Comparison of ENCODE assay signal across 25 cellular contexts in genomic region chr2:159735648-159736047, GRCh38. TPM values are rescaled to one million over a fixed set of nuclear protein-coding genes. Genes with fewer than 3 reads are reported as not detected.
DNase-seq lines count a peak whose midpoint lies in the region; TF ChIP-seq lines count a peak whose summit lies in the region.
"Had no signal": no experiment of that assay in that cellular context is flagged by ENCODE, and none has a peak within 500 bp of the region (broad histone marks: within the 10 kb centered on the region; RNA-seq: fewer than 3 reads in every experiment).

No MANE protein-coding gene starts in this region.

- POLR2A ChIA-PET in MCF 10A (lab: Yijun Ruan, JAX) = interaction anchor here (0.6 to 4.5 kb wide), 6 partner anchors 12 to 274 kb away, joined by 3 to 42 read pairs (median 4); partner anchors contain the start of gene MARCHF7

- no peaks in the 10 kb centered on the region for H3K27me3 ChIP-seq in breast epithelium
- no peaks in the 10 kb centered on the region for H3K27me3 ChIP-seq in mammary epithelial cell (ENCODE audit: insufficient read depth, low read length)
- no peaks in the 10 kb centered on the region for H3K27me3 ChIP-seq in osteoblast (ENCODE audit: insufficient read depth, low read length)
- H3K27me3 ChIP-seq in vagina = no peaks in the 10 kb centered on the region
- H3K27me3 ChIP-seq: adrenal gland; BLaER1 treated with 17β-estradiol and CSF1 and Interleukin-3, amounts not matched to agents 10 nM and 100 nM; colonic mucosa; SJSA1 had no signal

- peaks cover 66% of the 10 kb centered on the region for H3K36me3 Mint-ChIP-seq in MCF 10A (ENCODE audit: insufficient read depth, unreplicated experiment)
- H3K36me3 Mint-ChIP-seq in HFFc6 (ENCODE audit: low read depth) = peaks cover 41% of the 10 kb centered on the region

- H3K36me3 ChIP-seq in breast epithelium (peaks cover 4% of the 10 kb centered on the region), mammary epithelial cell (ENCODE audit: insufficient read depth, low read length) (peaks cover 23% of the 10 kb centered on the region), osteoblast (ENCODE audit: insufficient read depth, low read length) (peaks cover 63% of the 10 kb centered on the region), vagina (peaks cover 4 to 51% of the 10 kb centered on the region in 2 donors)

- no peak for DNase-seq in MCF 10A (ENCODE audit: unreplicated experiment)
- DNase-seq in breast epithelium (ENCODE audit: low spot score in 2 of 2) = no peak
- DNase-seq in HFFc6 = no peak
- peak; percentile 77 for DNase-seq in mammary epithelial cell
- no peak for DNase-seq in osteoblast (ENCODE audit: insufficient read length, low spot score, missing footprints)
- DNase-seq in vagina (ENCODE audit: extremely low spot score in 2 of 2) = no peak
- no peak for DNase-seq in nucleus accumbens (lab: John Stamatoyannopoulos, UW)
- no peak for DNase-seq in superior temporal gyrus (ENCODE audit: extremely low spot score)
- DNase-seq: activated CD4-positive, alpha-beta T cell treated with anti-CD3 and anti-CD28 coated beads, Interleukin-2, amount 10 ng/mL, durations not matched to agents 24 days and 14 days; activated CD8-positive, alpha-beta memory T cell treated with anti-CD3 and anti-CD28 coated beads, Interleukin-2, amount 10 ng/mL, durations not matched to agents 7 days and 5 days; adrenal gland; colonic mucosa; DMS79 treated with DMSO at 0.1 percent for 48 hours; effector memory CD8-positive, alpha-beta T cell; glutamatergic neuron; NCI-H1694; NCI-H2171; NCI-H526 treated with DMSO at 0.1 percent for 48 hours; occipital lobe had no signal

- BruUV-seq in MCF 10A (replicated peaks; lab: Mats Ljungman, UMichigan) = no TSS peak
- BruUV-seq in mammary epithelial cell (replicated peaks; lab: Mats Ljungman, UMichigan) = no TSS peak

- 0% methylated on average over 1 of the region's 1 CpG for WGBS in mammary epithelial cell (ENCODE audit: low coverage, missing lambda C conversion rate)

- intact Hi-C loops in MCF 10A (cut with micrococcal nuclease) (no loop called here), breast epithelium (cut with DNase I; ENCODE audit: low total_unique reads) (no loop called here), mammary epithelial cell (cut with micrococcal nuclease) (no loop called here), vagina (cut with DNase I) (no loop called here)

- no peak overlapping the region for H3K4me3 ChIP-seq in breast epithelium
- no peak overlapping the region for H3K4me3 ChIP-seq in mammary epithelial cell (replicated peaks in 1 of 3; ENCODE audit: insufficient read depth in 1 of 3, low read depth in 2 of 3, low read length in 3 of 3)
- no peak overlapping the region for H3K4me3 ChIP-seq in osteoblast (ENCODE audit: insufficient read depth, low read length)
- no peak overlapping the region for H3K4me3 ChIP-seq in vagina
- H3K4me3 ChIP-seq: adrenal gland; BLaER1 treated with 17β-estradiol and CSF1 and Interleukin-3, amounts not matched to agents 10 nM and 100 nM; colonic mucosa; HAP-1; SJSA1 had no signal

- dilution Hi-C loops in mammary epithelial cell (cut with HindIII; ENCODE audit: low sequenced_read_pairs) = no loop called here

- H3K27ac Mint-ChIP-seq in MCF 10A (ENCODE audit: low read depth, unreplicated experiment) (peak overlapping the region; percentile 71), HFFc6 (peak overlapping the region; percentile 76)
- H3K27ac Mint-ChIP-seq: memory B cell; stimulated activated memory B cell treated with anti-CD40 and anti-IgM and Interleukin-4, amounts not matched to agents 10 μg/mL and 1 μg/mL and 100 μg/mL, for 72 hours had no signal

- in situ Hi-C loops in mammary epithelial cell (cut with MboI; ENCODE audit: low sequenced_read_pairs in 2 of 2) = no loop called here

- no peak overlapping the region for H3K9ac ChIP-seq in mammary epithelial cell (ENCODE audit: insufficient read depth, low read length)
- H3K9ac ChIP-seq: BLaER1 treated with 17β-estradiol and CSF1 and Interleukin-3, amounts not matched to agents 10 nM and 100 nM had no signal

- H3K4me1 ChIP-seq in breast epithelium (no peaks in the 10 kb centered on the region), mammary epithelial cell (ENCODE audit: insufficient read depth, low read length) (peaks cover 30% of the 10 kb centered on the region), osteoblast (ENCODE audit: insufficient read depth, low read length) (peaks cover 5% of the 10 kb centered on the region), vagina (peaks cover 36% of the 10 kb centered on the region)
- H3K4me1 ChIP-seq: colonic mucosa, HAP-1 had no signal

- TF ChIP-seq POLR2A in breast epithelium (IDR thresholded peaks at IDR 0.05) = no peak
- TF ChIP-seq POLR2A in vagina (IDR thresholded peaks at IDR 0.05) = no peak

- peaks cover 2% of the 10 kb centered on the region for H4K20me1 ChIP-seq in mammary epithelial cell (ENCODE audit: insufficient read depth, low read length)
- H4K20me1 ChIP-seq in osteoblast (ENCODE audit: insufficient read depth, low read length) = peaks cover 56% of the 10 kb centered on the region

- no peaks in the 10 kb centered on the region for H3K9me3 ChIP-seq in breast epithelium
- no peaks in the 10 kb centered on the region for H3K9me3 ChIP-seq in mammary epithelial cell (replicated peaks; ENCODE audit: insufficient read depth, low read length)
- H3K9me3 ChIP-seq in osteoblast (ENCODE audit: low read depth, low read length) = no peaks in the 10 kb centered on the region
- no peaks in the 10 kb centered on the region for H3K9me3 ChIP-seq in vagina
- H3K9me3 ChIP-seq: adrenal gland, colonic mucosa, HAP-1, SJSA1 had no signal

- H3K9me3 Mint-ChIP-seq in MCF 10A (ENCODE audit: unreplicated experiment) (no peaks in the 10 kb centered on the region), HFFc6 (no peaks in the 10 kb centered on the region)
- H3K9me3 Mint-ChIP-seq: activated CD4-positive, alpha-beta T cell treated with anti-CD3 and anti-CD28 coated beads, Interleukin-2, amount 10 ng/mL, durations not matched to agents 24 days and 14 days; activated T-helper 2 cell treated with anti-CD3 and anti-CD28 coated beads, Interferon-gamma antibody, Interleukin-2, Interleukin-4, amounts not matched to agents 10 μg/mL and 5 μg/mL and 100 μg/mL, durations not matched to agents 14 hours and 24 hours and 36 hours; effector memory CD8-positive, alpha-beta T cell; memory B cell; stimulated activated memory B cell treated with anti-CD40 and anti-IgM and Interleukin-4, amounts not matched to agents 10 μg/mL and 1 μg/mL and 100 μg/mL, for 72 hours had no signal

- H3K4me1 Mint-ChIP-seq in MCF 10A (ENCODE audit: insufficient read depth, unreplicated experiment) (peaks cover 5% of the 10 kb centered on the region), HFFc6 (ENCODE audit: low read depth) (peaks cover 42% of the 10 kb centered on the region)

- TF ChIP-seq CTCF in MCF 10A (IDR thresholded peaks at IDR 0.05; ENCODE audit: unreplicated experiment) (no peak), breast epithelium (IDR thresholded peaks at IDR 0.05) (no peak), HFFc6 (IDR thresholded peaks at IDR 0.05) (no peak), mammary epithelial cell (conservative IDR thresholded peaks at IDR 0.05 in 1 of 2, IDR thresholded peaks at IDR 0.05 in 1 of 2; ENCODE audit: extremely low read depth in 1 of 2, insufficient read depth in 1 of 2, low read depth in 1 of 2, low read length in 2 of 2) (no peak), osteoblast (IDR thresholded peaks at IDR 0.05; ENCODE audit: extremely low read depth, low read depth, low read length) (no peak), vagina (IDR thresholded peaks at IDR 0.05) (no peak)

- H3K27ac ChIP-seq in breast epithelium (no peak overlapping the region), mammary epithelial cell (ENCODE audit: insufficient read depth, low read depth, low read length) (peak overlapping the region; percentile 65), osteoblast (ENCODE audit: low read depth, low read length) (peak overlapping the region; percentile 38), vagina (no peak overlapping the region)
- H3K27ac ChIP-seq: adrenal gland, colonic mucosa, SJSA1 had no signal

- H3K4me2 ChIP-seq in mammary epithelial cell (ENCODE audit: insufficient read depth, low read depth, low read length) = peak overlapping the region; percentile 61
- H3K4me2 ChIP-seq in osteoblast (ENCODE audit: insufficient read depth, low read length) = peak overlapping the region; percentile 8

- H3K79me2 ChIP-seq in mammary epithelial cell (ENCODE audit: insufficient read depth, low read length) = peaks cover 89% of the 10 kb centered on the region
- H3K79me2 ChIP-seq in osteoblast (ENCODE audit: insufficient read depth, low read length) = peaks cover 96% of the 10 kb centered on the region

- H3K4me3 Mint-ChIP-seq in MCF 10A (ENCODE audit: unreplicated experiment) (no peak overlapping the region), HFFc6 (no peak overlapping the region)
- H3K4me3 Mint-ChIP-seq: activated CD4-positive, alpha-beta T cell treated with anti-CD3 and anti-CD28 coated beads, Interleukin-2, amount 10 ng/mL, durations not matched to agents 24 days and 14 days; activated CD8-positive, alpha-beta memory T cell treated with anti-CD3 and anti-CD28 coated beads, Interleukin-2, amount 10 ng/mL, durations not matched to agents 7 days and 5 days; effector memory CD8-positive, alpha-beta T cell; memory B cell; stimulated activated memory B cell treated with anti-CD40 and anti-IgM and Interleukin-4, amounts not matched to agents 10 μg/mL and 1 μg/mL and 100 μg/mL, for 72 hours had no signal

- CTCF ChIA-PET in MCF 10A (lab: Yijun Ruan, JAX) (interaction anchor here (0.6 to 2.1 kb wide), 4 partner anchors 17 to 22 kb away, joined by 3 to 5 read pairs (median 4); no protein-coding TSS in a partner anchor), mammary epithelial cell (lab: Charles Lee; ENCODE audit: low non-redundant PET) (no interaction called here)

- H2AFZ ChIP-seq in mammary epithelial cell (ENCODE audit: low read depth, low read length) (no peak overlapping the region), osteoblast (ENCODE audit: low read length) (no peak overlapping the region)

- H3K27me3 Mint-ChIP-seq in MCF 10A (ENCODE audit: insufficient read depth, unreplicated experiment) (no peaks in the 10 kb centered on the region), HFFc6 (ENCODE audit: insufficient read depth) (peaks cover 3% of the 10 kb centered on the region)
- H3K27me3 Mint-ChIP-seq: activated CD4-positive, alpha-beta T cell treated with anti-CD3 and anti-CD28 coated beads, Interleukin-2, amount 10 ng/mL, durations not matched to agents 24 days and 14 days; activated CD8-positive, alpha-beta memory T cell treated with anti-CD3 and anti-CD28 coated beads, Interleukin-2, amount 10 ng/mL, durations not matched to agents 7 days and 5 days; effector memory CD8-positive, alpha-beta T cell; memory B cell; stimulated activated memory B cell treated with anti-CD40 and anti-IgM and Interleukin-4, amounts not matched to agents 10 μg/mL and 1 μg/mL and 100 μg/mL, for 72 hours had no signal

RNA-seq across cellular contexts. Expression of gene MARCHF7, which starts 23.3 kb away (rescaled TPM):
- total RNA-seq in MCF 10A (2022) = 76.0 and 78.4 TPM in 2 replicates
- total RNA-seq in breast epithelium = 100 to 1,000 TPM in 2 of 3 donors, 10 to 100 TPM in 1; 85.9 to 154 (median 128) TPM
- 10 to 100 TPM; 73.8 to 91.5 (median 84.7) TPM for total RNA-seq in HFFc6 (2021; fragmentation: NEBNext Ultra II Directional; extraction: Animal tissue kit (Norgen Biotek cat#: 25700))
- 100 to 1,000 TPM in 1 of 2 donors, 10 to 100 TPM in 1; 84.3 to 121 TPM for total RNA-seq in mammary epithelial cell
- 25.5 TPM for polyA plus RNA-seq in mammary epithelial cell
- 43.9 TPM for polyA minus RNA-seq in mammary epithelial cell
- total RNA-seq in osteoblast = 102 and 106 TPM in 2 replicates
- 116 TPM for total RNA-seq in vagina

Comparison
In these comparisons a context has a peak if more than half of its experiments do, and no peak if none do; other contexts are left out.
1. H3K27ac ChIP-seq: peak in mammary epithelial cell (single experiment) and osteoblast (single experiment); none in breast epithelium (0 of 2) and vagina (single experiment).